In the genomic region with DNA sequence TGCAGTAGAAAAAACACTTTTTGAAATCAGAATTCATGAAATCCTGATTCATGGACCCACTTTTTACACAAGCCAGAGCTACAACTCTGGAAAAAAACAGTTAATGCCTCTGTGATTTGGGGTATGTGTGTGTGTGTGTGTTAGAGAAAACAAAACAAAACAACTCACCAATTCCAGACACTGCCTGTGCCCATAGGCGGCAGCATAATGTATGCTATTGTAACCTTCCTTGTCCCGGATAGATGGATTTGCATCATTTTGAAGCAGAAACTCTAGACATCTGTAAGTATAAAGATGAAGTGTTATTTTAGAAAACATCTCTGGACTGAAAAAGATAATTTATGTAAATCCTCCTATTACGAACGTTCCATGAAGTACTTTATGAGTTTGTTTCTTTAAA, we compare ENCODE assay signal across 22 cellular contexts.
DNase-seq lines count a peak whose midpoint lies in the region; FAIRE-seq and TF ChIP-seq lines count a peak whose summit lies in the region.
"Had no signal": no experiment of that assay in that cellular context is flagged by ENCODE, and none has a peak within 500 bp of the region (broad histone marks: within the 10 kb centered on the region; RNA-seq: fewer than 3 reads in every experiment).

No MANE protein-coding gene starts in this region.

- no peaks in the 10 kb centered on the region for H3K27me3 Mint-ChIP-seq in nephron (ENCODE audit: low read depth)
- H3K27me3 Mint-ChIP-seq: activated naive CD4-positive, alpha-beta T cell treated with anti-CD3 and anti-CD28 coated beads, Interleukin-2, amount 50 U/mL, for 24 hours; T-helper 17 cell had no signal

- peak; percentile 66 for DNase-seq in Ammon's horn (ENCODE audit: low spot score)
- no peak for DNase-seq in GM19239 (ENCODE audit: insufficient read length, low spot score)
- DNase-seq in caudate nucleus (lab: John Stamatoyannopoulos, UW) = peak in 4 of 61 donors; percentile 10 to 18 (median 11)
- DNase-seq in NCI-H2081 (lab: John Stamatoyannopoulos, UW) = no peak
- DNase-seq in activated CD8-positive, alpha-beta memory T cell treated with anti-CD3 and anti-CD28 coated beads, Interleukin-2, amount 50 U/mL, for 48 hours = no peak
- DNase-seq in NCI-H510A treated with DMSO at 0.1 percent for 48 hours (lab: John Stamatoyannopoulos, UW) = no peak
- no peak for DNase-seq in NCI-H1930 (lab: John Stamatoyannopoulos, UW)
- DNase-seq: activated CD4-positive, alpha-beta T cell treated with anti-CD3 and anti-CD28 coated beads, Interleukin-2, amount 50 U/mL, for 1 hour; activated T-cell treated with anti-CD3 and anti-CD28 coated beads for 4 hours; Calu3; dermis blood vessel endothelial cell; kidney glomerular epithelial cell; mesendoderm; NCI-H2081 treated with DMSO at 0.1 percent for 48 hours; Right ventricle myocardium superior; stimulated activated CD4-positive, alpha-beta T cell treated with anti-CD3 and anti-CD28 coated beads, Interleukin-4, amount 100 ng/mL, for 4 hours; T-helper 17 cell had no signal

- peaks cover 36% of the 10 kb centered on the region for H3K4me1 Mint-ChIP-seq in nephron

- H3K27ac Mint-ChIP-seq in nephron = peak overlapping the region; percentile 11 to 42 (median 14)
- H3K27ac Mint-ChIP-seq: GM23338, T-helper 17 cell had no signal

- peak overlapping the region; percentile 87 for H3K27ac ChIP-seq in caudate nucleus (ENCODE audit: low read depth, low read length)
- H3K27ac ChIP-seq: breast epithelium, VCaP had no signal

- no peak for TF ChIP-seq CTCF in nephron (IDR thresholded peaks at IDR 0.05; ENCODE audit: unreplicated experiment in 3 of 3)

- no peak overlapping the region for H3K4me3 Mint-ChIP-seq in nephron
- H3K4me3 Mint-ChIP-seq: activated naive CD4-positive, alpha-beta T cell treated with anti-CD3 and anti-CD28 coated beads, Interleukin-2, amount 50 U/mL, for 24 hours; GM23338; T-helper 17 cell had no signal

- peak; percentile 23 for FAIRE-seq in GM19239 (lab: Jason Lieb, UNC)

- peaks cover 12% of the 10 kb centered on the region for H3K36me3 Mint-ChIP-seq in nephron (ENCODE audit: low read depth)

- H3K9me3 Mint-ChIP-seq in nephron = no peaks in the 10 kb centered on the region
- H3K9me3 Mint-ChIP-seq: activated naive CD4-positive, alpha-beta T cell treated with anti-CD3 and anti-CD28 coated beads, Interleukin-2, amount 50 U/mL, for 24 hours; GM23338 had no signal
